In genomic region chr4:176540814-176541213, GRCh38 we compare ENCODE assay signal across 17 cellular contexts.
"Had no signal": no experiment of that assay in that cellular context is flagged by ENCODE, and none has a peak within 500 bp of the region (broad histone marks: within the 10 kb centered on the region; RNA-seq: fewer than 3 reads in every experiment).

No MANE protein-coding gene starts in this region.

- H3K36me3 ChIP-seq: brain microvascular endothelial cell, heart right ventricle, spleen, upper lobe of right lung had no signal

- H3K27ac ChIP-seq: spleen, upper lobe of right lung, VCaP had no signal

- H3K9me3 ChIP-seq: heart right ventricle, spleen, upper lobe of right lung had no signal

- H3K4me1 ChIP-seq: spleen, upper lobe of right lung had no signal

- H3K4me3 ChIP-seq: heart right ventricle, spleen, upper lobe of right lung had no signal

- DNase-seq: activated CD4-positive, alpha-beta T cell treated with anti-CD3 and anti-CD28 coated beads, Interleukin-2, amount 10 ng/mL, durations not matched to agents 7 days and 5 days; activated CD8-positive, alpha-beta memory T cell treated with anti-CD3 and anti-CD28 coated beads, Interleukin-2, amount 10 ng/mL, durations not matched to agents 7 days and 5 days; activated CD8-positive, alpha-beta T cell treated with anti-CD3 and anti-CD28 coated beads for 36 hours; activated effector memory CD4-positive, alpha-beta T cell treated with anti-CD3 and anti-CD28 coated beads, Interleukin-2, amount 50 U/mL, for 16 hours; activated naive CD4-positive, alpha-beta T cell treated with anti-CD3 and anti-CD28 coated beads, Interleukin-2, amount 10 ng/mL, durations not matched to agents 7 days and 5 days; activated T-cell treated with anti-CD3 and anti-CD28 coated beads for 4 hours; brain microvascular endothelial cell; effector memory CD4-positive, alpha-beta T cell; heart right ventricle; left colon; naive thymus-derived CD4-positive, alpha-beta T cell; spleen; stimulated activated CD4-positive, alpha-beta T cell treated with anti-CD3 and anti-CD28 coated beads, Interleukin-4, amount 100 ng/mL, for 1 hour; stimulated activated naive CD4-positive, alpha-beta T cell; T-helper 2 cell; upper lobe of right lung had no signal

- H3K27me3 ChIP-seq: brain microvascular endothelial cell, heart right ventricle, spleen, upper lobe of right lung had no signal
